In genomic region chr16:5097470-5098220, GRCh38 we compare ENCODE assay signal across 8 cellular contexts. TPM values are rescaled to one million over a fixed set of nuclear protein-coding genes. Genes with fewer than 3 reads are reported as not detected.
A peak's percentile ranks its signal among the peaks of the same experiment; 100 is the strongest.
DNase-seq lines count a peak whose midpoint lies in the region; ATAC-seq and TF ChIP-seq lines count a peak whose summit lies in the region.
"Not testable (repeated sequence)": the region's sequence is repeated elsewhere in the genome, so short reads cannot be mapped to it uniquely, and the experiment has no call there.

Gene EEF2KMT, minus strand, starts transcription at chr16:5097795. Its CDS starts 56 bp downstream, at chr16:5097739.

- not testable (repeated sequence) for H3K9me3 ChIP-seq in osteoblast (ENCODE audit: low read depth, low read length); testis

- H3K27me3 Mint-ChIP-seq in activated naive CD8-positive, alpha-beta T cell treated with anti-CD3 and anti-CD28 coated beads for 36 hours; glutamatergic neuron (ENCODE audit: unreplicated experiment): not testable (repeated sequence)

- H3K9me3 Mint-ChIP-seq in activated naive CD8-positive, alpha-beta T cell treated with anti-CD3 and anti-CD28 coated beads for 36 hours; glutamatergic neuron (ENCODE audit: unreplicated experiment): not testable (repeated sequence)

- TF ChIP-seq CTCF in glutamatergic neuron (IDR thresholded peaks at IDR 0.05; ENCODE audit: partially characterized antibody, unreplicated experiment); osteoblast (IDR thresholded peaks at IDR 0.05; ENCODE audit: extremely low read depth, low read depth, low read length); testis (IDR thresholded peaks at IDR 0.05): not testable (repeated sequence)

- not testable (repeated sequence) for H3K36me3 Mint-ChIP-seq in activated naive CD8-positive, alpha-beta T cell treated with anti-CD3 and anti-CD28 coated beads for 36 hours; glutamatergic neuron (ENCODE audit: unreplicated experiment)

- ATAC-seq in HG02623 (IDR thresholded peaks at IDR 0.05; ENCODE audit: unreplicated experiment): peak; percentile 94

- not testable (repeated sequence) for TF ChIP-seq POLR2A in testis (IDR thresholded peaks at IDR 0.05)

- not testable (repeated sequence) for H3K27me3 ChIP-seq in osteoblast (ENCODE audit: insufficient read depth, low read length); testis

- DNase-seq in GM04504 (ENCODE audit: low read depth) (peak; percentile 99), NCI-H1105 (lab: John Stamatoyannopoulos, UW) (peak; percentile 93), SKM-1 (lab: John Stamatoyannopoulos, UW; ENCODE audit: unreplicated experiment) (peak; percentile 95), glutamatergic neuron (peak; percentile 98), osteoblast (ENCODE audit: insufficient read length, low spot score, missing footprints) (peak; percentile 95), testis (peak; percentile 100)
- DNase-seq in activated naive CD8-positive, alpha-beta T cell treated with anti-CD3 and anti-CD28 coated beads for 36 hours: peak; percentile 97

- not testable (repeated sequence) for H3K79me2 ChIP-seq in osteoblast (ENCODE audit: insufficient read depth, low read length)

- H3K27ac ChIP-seq in osteoblast (ENCODE audit: low read depth, low read length): peak within 1 kb of the TSS; percentile 74
- H3K27ac ChIP-seq in testis: peak within 1 kb of the TSS; percentile 78 to 83

- intact Hi-C loops in testis (cut with DNase I; ENCODE audit: low total_unique reads): not testable (repeated sequence)

- not testable (repeated sequence) for H3K36me3 ChIP-seq in osteoblast (ENCODE audit: insufficient read depth, low read length); testis (ENCODE audit: low read depth, missing control alignments)

- H3K4me3 ChIP-seq in osteoblast (ENCODE audit: insufficient read depth, low read length) (peak within 1 kb of the TSS; percentile 78), testis (peak within 1 kb of the TSS; percentile 75 to 86)

- peaks cover 18% of the 10 kb centered on the region for H3K4me1 Mint-ChIP-seq in activated naive CD8-positive, alpha-beta T cell treated with anti-CD3 and anti-CD28 coated beads for 36 hours
- H3K4me1 Mint-ChIP-seq in glutamatergic neuron (ENCODE audit: low read depth, unreplicated experiment): not testable (repeated sequence)

- peak within 1 kb of the TSS; percentile 83 for H2AFZ ChIP-seq in osteoblast (ENCODE audit: low read length)

- H3K4me1 ChIP-seq in osteoblast (ENCODE audit: insufficient read depth, low read length); testis: not testable (repeated sequence)

- H3K4me3 Mint-ChIP-seq in activated naive CD8-positive, alpha-beta T cell treated with anti-CD3 and anti-CD28 coated beads for 36 hours: peak within 1 kb of the TSS; percentile 87
- peak within 1 kb of the TSS; percentile 90 for H3K4me3 Mint-ChIP-seq in glutamatergic neuron (ENCODE audit: unreplicated experiment)

- WGBS in testis, 2 donors: 0% methylated on average over 1 to 38 of the region's 67 CpGs

- H4K20me1 ChIP-seq in osteoblast (ENCODE audit: insufficient read depth, low read length): not testable (repeated sequence)

- H3K27ac Mint-ChIP-seq in activated naive CD8-positive, alpha-beta T cell treated with anti-CD3 and anti-CD28 coated beads for 36 hours: peak within 1 kb of the TSS; percentile 91
- H3K27ac Mint-ChIP-seq in glutamatergic neuron (ENCODE audit: unreplicated experiment): peak within 1 kb of the TSS; percentile 87

- H3K4me2 ChIP-seq in osteoblast (ENCODE audit: insufficient read depth, low read length): peak within 1 kb of the TSS; percentile 92

RNA-seq across cellular contexts. Expression of gene EEF2KMT, which starts in this region (rescaled TPM):
- 10 to 100 TPM; 23.4 to 25.5 TPM for total RNA-seq in activated naive CD8-positive, alpha-beta T cell treated with anti-CD3 and anti-CD28 coated beads for 36 hours
- total RNA-seq in glutamatergic neuron (ENCODE audit: unreplicated experiment): 12.9 TPM
- 9.0 and 11.2 TPM in 2 replicates for total RNA-seq in osteoblast
- 10 to 100 TPM; 20.3 to 20.6 TPM for total RNA-seq in testis
- 36.7 TPM for polyA plus RNA-seq in testis (ENCODE audit: insufficient read depth, low read depth, low replicate concordance)

Comparison
In these comparisons a context has a peak if more than half of its experiments do, and no peak if none do; other contexts are left out.
1. Peak in every context shown above with its lines: DNase-seq, ATAC-seq, H3K4me3 ChIP-seq and H3K27ac ChIP-seq.